ENCODE assay signal across 17 cellular contexts in genomic region chr2:165777522-165778186, GRCh38. TPM values are rescaled to one million over a fixed set of nuclear protein-coding genes. Genes with fewer than 3 reads are reported as not detected.
DNase-seq lines count a peak whose midpoint lies in the region; ATAC-seq and TF ChIP-seq lines count a peak whose summit lies in the region.
"Had no signal": no experiment of that assay in that cellular context is flagged by ENCODE, and none has a peak within 500 bp of the region (broad histone marks: within the 10 kb centered on the region; RNA-seq: fewer than 3 reads in every experiment).

No MANE protein-coding gene starts in this region.

- no peaks in the 10 kb centered on the region for H4K20me1 ChIP-seq in IMR-90 (ENCODE audit: insufficient read depth, low read length)

- no peak overlapping the region for H3K27ac Mint-ChIP-seq in activated T-cell treated with anti-CD3 and anti-CD28 coated beads, Interleukin-2, amount 50 U/mL, for 24 hours
- H3K27ac Mint-ChIP-seq: nephron had no signal

- no peaks in the 10 kb centered on the region for H3K79me1 ChIP-seq in IMR-90 (ENCODE audit: low read depth in 1 of 2, low read length in 2 of 2)

- H3K36me3 ChIP-seq in IMR-90 (ENCODE audit: control insufficient read depth, insufficient read depth, low read length) (no peaks in the 10 kb centered on the region), A673 (ENCODE audit: insufficient read depth, low read length, poor library complexity, severe bottlenecking) (no peaks in the 10 kb centered on the region)
- H3K36me3 ChIP-seq: HAP-1 had no signal

- no peak overlapping the region for H3K23ac ChIP-seq in IMR-90 (ENCODE audit: low read depth, low read length)

- no peak overlapping the region for H2BK20ac ChIP-seq in IMR-90 (ENCODE audit: low read depth, low read length)

- intact Hi-C loops in IMR-90 (cut with micrococcal nuclease): no loop called here
- intact Hi-C loops in A673 (cut with micrococcal nuclease; ENCODE audit: unreplicated experiment): loop anchor here (2.0 kb wide), 2 partner anchors 377 to 539 kb away; partner anchors contain the start of gene SCN2A

- H3K27me3 Mint-ChIP-seq in activated T-cell treated with anti-CD3 and anti-CD28 coated beads, Interleukin-2, amount 50 U/mL, for 24 hours: no peaks in the 10 kb centered on the region

- in situ Hi-C loops in IMR-90 (cut with MboI; ENCODE audit: low sequenced_read_pairs): no loop called here

- TF ChIP-seq CTCF in C4-2B (conservative IDR thresholded peaks at IDR 0.05) (no peak), IMR-90 (conservative IDR thresholded peaks at IDR 0.05; ENCODE audit: low read depth, low read length) (no peak), foreskin keratinocyte (conservative IDR thresholded peaks at IDR 0.05) (no peak), A673 (conservative IDR thresholded peaks at IDR 0.05; ENCODE audit: low read depth, low read length) (no peak)

- no peak overlapping the region for H2BK120ac ChIP-seq in IMR-90 (ENCODE audit: low read depth, low read length)

- no peak overlapping the region for H4K5ac ChIP-seq in IMR-90 (ENCODE audit: low read depth, low read length)

- no peak overlapping the region for H4K8ac ChIP-seq in IMR-90 (ENCODE audit: low read depth in 2 of 2, low read length in 2 of 2)

- H2AFZ ChIP-seq in IMR-90 (replicated peaks; ENCODE audit: low read length, poor library complexity): no peak overlapping the region

- H3K4me3 ChIP-seq in IMR-90 (ENCODE audit: insufficient read depth, low read depth, low read length) (no peak overlapping the region), A673 (ENCODE audit: low read depth, low read length, poor library complexity, severe bottlenecking) (no peak overlapping the region)
- H3K4me3 ChIP-seq: HAP-1, SK-N-MC had no signal

- H3K36me3 Mint-ChIP-seq in activated T-cell treated with anti-CD3 and anti-CD28 coated beads, Interleukin-2, amount 50 U/mL, for 24 hours (ENCODE audit: low read depth): peaks cover 3% of the 10 kb centered on the region

- no peak overlapping the region for H3K4me3 Mint-ChIP-seq in activated T-cell treated with anti-CD3 and anti-CD28 coated beads, Interleukin-2, amount 50 U/mL, for 24 hours
- H3K4me3 Mint-ChIP-seq: nephron had no signal

- H3K4me1 Mint-ChIP-seq in activated T-cell treated with anti-CD3 and anti-CD28 coated beads, Interleukin-2, amount 50 U/mL, for 24 hours (ENCODE audit: low read depth): peaks cover 15% of the 10 kb centered on the region

- H3K4me2 ChIP-seq in IMR-90 (ENCODE audit: low read depth, low read length): no peak overlapping the region

- H3K56ac ChIP-seq in IMR-90 (ENCODE audit: extremely low read depth, insufficient read depth, low read length): no peak overlapping the region

- no peak overlapping the region for H2BK5ac ChIP-seq in IMR-90 (ENCODE audit: low read depth, low read length, poor library complexity, severe bottlenecking)

- no peak overlapping the region for H3K4ac ChIP-seq in IMR-90 (ENCODE audit: low read depth, low read length)

- no peak overlapping the region for H2BK15ac ChIP-seq in IMR-90 (ENCODE audit: low read depth, low read length)

- POLR2A ChIA-PET in IMR-90 (lab: Charles Lee; ENCODE audit: unreplicated experiment) (no interaction called here), A673 (lab: Charles Lee; ENCODE audit: low non-redundant PET) (no interaction called here)

- no peak for TF ChIP-seq RAD21 in IMR-90 (IDR thresholded peaks at IDR 0.05; ENCODE audit: low read length)

- no TSS peak for BruUV-seq in IMR-90 (replicated peaks; lab: Mats Ljungman, UMichigan)
- BruUV-seq in A673 (replicated peaks; lab: Mats Ljungman, UMichigan): no TSS peak

- no peak overlapping the region for H2AK9ac ChIP-seq in IMR-90 (replicated peaks; ENCODE audit: low read depth, low read length, poor library complexity)

- no peak overlapping the region for H2AK5ac ChIP-seq in IMR-90 (ENCODE audit: low read depth, low read length)

- no peak overlapping the region for H4K91ac ChIP-seq in IMR-90 (ENCODE audit: insufficient read depth, low read depth, low read length)

- no peak for TF ChIP-seq POLR2A in IMR-90 (IDR thresholded peaks at IDR 0.05; ENCODE audit: low read depth, low read length)

- H3K27ac ChIP-seq in C4-2B (peak overlapping the region; percentile 99; the same call in 1 of the 2 replicates), IMR-90 (ENCODE audit: insufficient read depth, low read length) (no peak overlapping the region), foreskin keratinocyte (no peak overlapping the region), A673 (ENCODE audit: low read depth, low read length, poor library complexity, severe bottlenecking) (no peak overlapping the region)
- H3K27ac ChIP-seq: SK-N-MC had no signal

- H3K18ac ChIP-seq in IMR-90 (ENCODE audit: low read depth, low read length): no peak overlapping the region

- dilution Hi-C loops in IMR-90 (cut with HindIII; ENCODE audit: low sequenced_read_pairs, unreplicated experiment): no loop called here

- H3K14ac ChIP-seq in IMR-90 (replicated peaks; ENCODE audit: low read depth, low read length): 0 out of 2 replicates have a peak overlapping the region, but pooled peaks have one; percentile 51

- ATAC-seq in GM18502 (IDR thresholded peaks at IDR 0.05; ENCODE audit: poor library complexity, unreplicated experiment) (peak; percentile 58), IMR-90 (ENCODE audit: low read depth) (peak; percentile 56), foreskin keratinocyte (peak; percentile 31), HG03565 (IDR thresholded peaks at IDR 0.05; ENCODE audit: unreplicated experiment) (no peak)
- ATAC-seq: right cardiac atrium had no signal

- peaks cover 7% of the 10 kb centered on the region for H3K9me3 Mint-ChIP-seq in activated T-cell treated with anti-CD3 and anti-CD28 coated beads, Interleukin-2, amount 50 U/mL, for 24 hours

- no CpG with 5 or more reads among the region's 2 CpGs for WGBS in IMR-90 (ENCODE audit: extremely low coverage in 2 of 2, insufficient read length in 1 of 2), 2 experiments

- CTCF ChIA-PET in IMR-90 (lab: Yijun Ruan, JAX) (interaction anchor here (1.5 to 2.0 kb wide), 2 partner anchors 11 to 97 kb away, joined by 5 to 6 read pairs; no protein-coding TSS in a partner anchor), A673 (lab: Charles Lee) (interaction anchor here (1.8 kb wide), 1 partner anchor 538 kb away, joined by 7 read pairs; the partner anchor contains the start of gene SCN2A)

- peaks cover 2% of the 10 kb centered on the region; the same call in 1 of the 2 replicates for H3K4me1 ChIP-seq in IMR-90 (ENCODE audit: control insufficient read depth, insufficient read depth, low read length)
- peaks cover 3% of the 10 kb centered on the region for H3K4me1 ChIP-seq in foreskin keratinocyte
- no peaks in the 10 kb centered on the region for H3K4me1 ChIP-seq in A673 (ENCODE audit: insufficient read depth, low read length, poor library complexity, severe bottlenecking)
- H3K4me1 ChIP-seq: HAP-1 had no signal

- H3K27me3 ChIP-seq in IMR-90 (ENCODE audit: control insufficient read depth, insufficient read depth, low read length) (no peaks in the 10 kb centered on the region), foreskin keratinocyte (no peaks in the 10 kb centered on the region), A673 (replicated peaks; ENCODE audit: insufficient read depth, low read depth, low read length, poor library complexity) (no peaks in the 10 kb centered on the region)

- no peak overlapping the region for H3K9ac ChIP-seq in IMR-90 (ENCODE audit: low read depth, low read length)

- DNase-seq in IMR-90 (no peak), foreskin keratinocyte (no peak), A673 (ENCODE audit: low spot score) (no peak), NCI-H2171 treated with DMSO at 0.1 percent for 48 hours (lab: John Stamatoyannopoulos, UW) (no peak)
- DNase-seq in activated T-cell treated with anti-CD3 and anti-CD28 coated beads, Interleukin-2, amount 50 U/mL, for 24 hours: no peak
- DNase-seq: head of caudate nucleus; NCI-H1048; NCI-H2227 treated with DMSO at 0.1 percent for 48 hours; right cardiac atrium; stimulated activated CD4-positive, alpha-beta T cell treated with anti-CD3 and anti-CD28 coated beads, Interleukin-4, amount 100 ng/mL, for 4 hours; stimulated activated naive CD4-positive, alpha-beta T cell treated with Interleukin-2 at 50 U/mL for 16 hours had no signal

- H3K9me3 ChIP-seq in IMR-90 (ENCODE audit: control insufficient read depth, insufficient read depth, low read length): peaks cover 2% of the 10 kb centered on the region
- H3K9me3 ChIP-seq in A673 (ENCODE audit: low read depth, low read length, poor library complexity, severe bottlenecking): peaks cover 8% of the 10 kb centered on the region

- no peaks in the 10 kb centered on the region for H3K9me1 ChIP-seq in IMR-90 (ENCODE audit: insufficient read depth, low read length)

TF ChIP-seq in IMR-90, 13 proteins besides CTCF, POLR2A, EP300 and RAD21 (continues in another document):
- TF ChIP-seq USF2 (IDR thresholded peaks at IDR 0.05; ENCODE audit: low read depth, low read length) (no peak), MXI1 (IDR thresholded peaks at IDR 0.05; ENCODE audit: borderline replicate concordance, low read depth, low read length) (no peak), CEBPB (IDR thresholded peaks at IDR 0.05; ENCODE audit: low read depth, low read length) (no peak), CHD1 (IDR thresholded peaks at IDR 0.05; ENCODE audit: low read depth, low read length) (no peak), RFX5 (IDR thresholded peaks at IDR 0.05; ENCODE audit: low read depth, low read length) (no peak), ELK1 (IDR thresholded peaks at IDR 0.05; ENCODE audit: borderline replicate concordance, low read depth, low read length) (no peak)

RNA-seq across cellular contexts. Expression of gene GALNT3, which starts 16.4 kb away (rescaled TPM):
- total RNA-seq in IMR-90 (2012; rRNA removed) (2.0 and 4.4 TPM in 2 replicates), foreskin keratinocyte (96.5 and 99.1 TPM in 2 replicates), A673 (2021) (2.5 and 4.6 TPM in 2 replicates)
- polyA plus RNA-seq in IMR-90 (2012; rRNA removed) (0.76 and 1.1 TPM in 2 replicates), foreskin keratinocyte (40.8 and 48.7 TPM in 2 replicates)
- 0.29 and 0.35 TPM in 2 replicates for polyA plus RNA-seq in IMR-90 (2012; cell fraction: cytosol; rRNA removed)
- 1.4 and 3.0 TPM in 2 replicates for polyA plus RNA-seq in IMR-90 (2012; cell fraction: nucleus; rRNA removed; ENCODE audit: low replicate concordance)

Comparison
In these comparisons a context has a peak if more than half of its experiments do, and no peak if none do; other contexts are left out.
1. RNA of gene GALNT3, which starts 16.4 kb away (total RNA-seq): 96.5 to 99.1 TPM in foreskin keratinocyte; 2.5 to 4.6 TPM in A673 and 2.0 to 4.4 TPM in IMR-90; every median in the first group is over 10 times any median in the second.